8 cellular contexts compared by ENCODE assay signal in genomic region chr5:177431317-177432142, GRCh38. TPM values are rescaled to one million over a fixed set of nuclear protein-coding genes. Genes with fewer than 3 reads are reported as not detected.
A peak's percentile ranks its signal among the peaks of the same experiment; 100 is the strongest.
DNase-seq lines count a peak whose midpoint lies in the region; ATAC-seq, FAIRE-seq and TF ChIP-seq lines count a peak whose summit lies in the region.

No MANE protein-coding gene starts in this region.

- intact Hi-C loops in GM12878 (cut with micrococcal nuclease; ENCODE audit: unreplicated experiment) = loop anchor here (2.0 kb wide), 1 partner anchor 17 kb away; no protein-coding TSS in a partner anchor
- intact Hi-C loops in Calu3 (cut with micrococcal nuclease; ENCODE audit: unreplicated experiment) = no loop called here

- SMC1A ChIA-PET in GM12878 (lab: Charles Lee; ENCODE audit: uncharacterized antibody, unreplicated experiment) = interaction anchor here (0.6 to 7.2 kb wide), 11 partner anchors 10 to 632 kb away, joined by 3 to 73 read pairs (median 7); partner anchors contain the start of gene PRR7

- H3K4me1 ChIP-seq in GM12878 (ENCODE audit: control insufficient read depth, insufficient read depth, low read length) = peaks cover 49% of the 10 kb centered on the region
- peaks cover 26 to 60% (median 35%) of the 10 kb centered on the region in 3 donors for H3K4me1 ChIP-seq in skeletal muscle tissue (ENCODE audit: control insufficient read depth in 3 of 3, insufficient read depth in 3 of 3, low read length in 3 of 3)

- H3K4me1 Mint-ChIP-seq in Calu3 (ENCODE audit: low read depth, unreplicated experiment) = peaks cover 16% of the 10 kb centered on the region

- peak overlapping the region; percentile 83; the same call in 1 of the 2 replicates for H3K4me3 ChIP-seq in GM12878
- peak overlapping the region in 1 of 3 donors; percentile 22 for H3K4me3 ChIP-seq in skeletal muscle tissue (ENCODE audit: low read length in 3 of 3)

- peaks cover 75% of the 10 kb centered on the region for H3K36me3 Mint-ChIP-seq in Calu3 (ENCODE audit: insufficient read depth, unreplicated experiment)

- TF ChIP-seq EP300 in GM12878 (IDR thresholded peaks at IDR 0.05; ENCODE audit: borderline replicate concordance in 1 of 2, control insufficient read depth in 1 of 2, low read depth in 2 of 2, low read length in 2 of 2) = peak; percentile 55 to 61; a peak in 3 of 4 replicates

- POLR2A ChIA-PET in RWPE1 (lab: Yijun Ruan, JAX; ENCODE audit: low non-redundant PET) (no interaction called here), GM12878 (lab: Charles Lee) (interaction anchor here (0.9 to 13.4 kb wide), 8 partner anchors 9 to 168 kb away, joined by 3 to 358 read pairs (median 6); partner anchors contain the start of genes F12, PFN3 and PRR7)

- H3K27me3 ChIP-seq in GM12878 (replicated peaks in 1 of 2; ENCODE audit: control insufficient read depth in 2 of 2, insufficient read depth in 2 of 2, low read length in 1 of 2) (no peaks in the 10 kb centered on the region), skeletal muscle tissue (ENCODE audit: control insufficient read depth in 3 of 3, insufficient read depth in 3 of 3, low read length in 3 of 3) (no peaks in the 10 kb centered on the region)

- H3K36me3 ChIP-seq in GM12878 (ENCODE audit: control insufficient read depth in 2 of 2, insufficient read depth in 2 of 2, low read length in 1 of 2) (peaks cover 32 to 40% of the 10 kb centered on the region in 2 experiments), skeletal muscle tissue (ENCODE audit: control insufficient read depth in 3 of 3, insufficient read depth in 3 of 3, low read length in 3 of 3) (peaks cover 31 to 46% (median 35%) of the 10 kb centered on the region in 3 donors)

- peaks cover 3% of the 10 kb centered on the region for H3K27me3 Mint-ChIP-seq in Calu3 (ENCODE audit: unreplicated experiment)

- TF ChIP-seq CTCF in RWPE1 (conservative IDR thresholded peaks at IDR 0.05; ENCODE audit: low read depth) (no peak), GM12878 (IDR thresholded peaks at IDR 0.05 in 2 of 3, conservative IDR thresholded peaks at IDR 0.05 in 1 of 3; ENCODE audit: control insufficient read depth in 2 of 3, extremely low read depth in 1 of 3, insufficient read depth in 1 of 3, low read depth in 3 of 3, low read length in 3 of 3) (no peak), Calu3 (IDR thresholded peaks at IDR 0.05; ENCODE audit: unreplicated experiment) (no peak)

- in situ Hi-C loops in GM12878 (cut with MboI) = no loop called here

- RAD21 ChIA-PET in GM12878 (lab: Charles Lee; ENCODE audit: unreplicated experiment) = interaction anchor here (0.6 to 11.0 kb wide), 14 partner anchors 9 to 122 kb away, joined by 3 to 288 read pairs (median 4); partner anchors contain the start of gene PRR7

- H3K9ac ChIP-seq in GM12878 (ENCODE audit: control insufficient read depth, insufficient read depth, low read length) (peak overlapping the region; percentile 93), skeletal muscle tissue (ENCODE audit: low read depth in 1 of 3, low read length in 3 of 3) (peak overlapping the region in 2 of 3 donors; percentile 23 to 54)

- H3K4me2 ChIP-seq in GM12878 (ENCODE audit: control insufficient read depth, insufficient read depth) = peak overlapping the region; percentile 65

- no peak overlapping the region for H3K4me3 Mint-ChIP-seq in Calu3 (ENCODE audit: low read depth, unreplicated experiment)

- BruUV-seq in GM12878 (replicated peaks; lab: Mats Ljungman, UMichigan) (no TSS peak), Calu3 (replicated peaks; lab: Mats Ljungman, UMichigan) (no TSS peak)

- no peak overlapping the region for H3K27ac Mint-ChIP-seq in Calu3 (ENCODE audit: unreplicated experiment)

- no peak overlapping the region for H2AFZ ChIP-seq in GM12878 (ENCODE audit: control insufficient read depth, low read depth, low read length)

- CTCF ChIA-PET in RWPE1 (lab: Yijun Ruan, JAX) (interaction anchor here (0.5 to 9.8 kb wide), 6 partner anchors 12 to 162 kb away, joined by 3 to 100 read pairs (median 4); partner anchors contain the start of gene PRR7), GM12878 (lab: Yijun Ruan, JAX) (interaction anchor here (0.6 to 13.2 kb wide), 10 partner anchors 15 to 119 kb away, joined by 3 to 188 read pairs (median 4); partner anchors contain the start of genes PFN3 and PRR7), Calu3 (lab: Charles Lee) (interaction anchor here (0.6 kb wide), 1 partner anchor 13 kb away, joined by 3 read pairs; no protein-coding TSS in a partner anchor)

- H3K9me3 Mint-ChIP-seq in Calu3 (ENCODE audit: low read depth, unreplicated experiment) = no peaks in the 10 kb centered on the region

- DNase-seq in RWPE1 (ENCODE audit: low spot score) (no peak), GM12878 (ENCODE audit: low read depth, low spot score) (peak; percentile 77), NCI-H1092 (lab: John Stamatoyannopoulos, UW) (no peak), Calu3 (no peak), SKM-1 treated with dmso at 0.1 percent for 144 hours (lab: John Stamatoyannopoulos, UW; ENCODE audit: unreplicated experiment) (no peak)

- no peaks in the 10 kb centered on the region for H3K9me3 ChIP-seq in GM12878 (replicated peaks; ENCODE audit: control insufficient read depth, insufficient read depth, low read length)
- H3K9me3 ChIP-seq in skeletal muscle tissue (ENCODE audit: control insufficient read depth in 3 of 3, low read length in 3 of 3) = no peaks in the 10 kb centered on the region

- no peak for TF ChIP-seq RAD21 in GM12878 (IDR thresholded peaks at IDR 0.05; ENCODE audit: insufficient read depth, low read depth, low read length)

- peak overlapping the region; percentile 94 for H3K27ac ChIP-seq in RWPE1
- peak overlapping the region; percentile 94 for H3K27ac ChIP-seq in GM12878 (ENCODE audit: control insufficient read depth, insufficient read depth)
- peak overlapping the region; percentile 36 for H3K27ac ChIP-seq in skeletal muscle tissue (ENCODE audit: low read depth, low read length)

- WGBS in GM12878 (ENCODE audit: insufficient coverage, insufficient replicate concordance, low lambda C conversion rate, missing lambda C conversion rate) = 1% methylated on average over 29 of the region's 29 CpGs

- H4K20me1 ChIP-seq in GM12878 (ENCODE audit: control insufficient read depth, insufficient read depth) = no peaks in the 10 kb centered on the region

- peak; percentile 60 for ATAC-seq in GM18511 (IDR thresholded peaks at IDR 0.05; ENCODE audit: unreplicated experiment)
- ATAC-seq in HG02840 (IDR thresholded peaks at IDR 0.05; ENCODE audit: low FRiP score, unreplicated experiment) = peak; percentile 41
- ATAC-seq in GM12878 = peak; percentile 59

- FAIRE-seq in GM12878 (lab: Jason Lieb, UNC) = peak; percentile 97

- peaks cover 58% of the 10 kb centered on the region for H3K79me2 ChIP-seq in GM12878 (ENCODE audit: control insufficient read depth, insufficient read depth, low read length)

- TF ChIP-seq POLR2A in GM12878 (IDR thresholded peaks at IDR 0.05; ENCODE audit: low read depth, low read length) = no peak

RNA-seq across cellular contexts. Expression of gene GRK6, which starts 5.1 kb away (rescaled TPM):
- 126 and 167 TPM in 2 replicates for total RNA-seq in GM12878 (2013; cell fraction: nucleolus; rRNA removed)
- total RNA-seq in GM12878 (2014; rRNA removed) (82.3 and 90.7 TPM in 2 replicates), GM12878 (2014; rRNA removed; fragmentation: Illumina TruSeq; extraction: Trizol) (43.6 and 46.7 TPM in 2 replicates), GM12878 (2021) (118 and 124 TPM in 2 replicates), skeletal muscle tissue (12.5 TPM), Calu3 (2022) (64.6 and 72.6 TPM in 2 replicates)
- polyA plus RNA-seq in GM12878 (2011; ENCODE audit: low read depth) = 16.1 TPM
- polyA plus RNA-seq in GM12878 (2011; rRNA removed) (28.1 and 38.1 TPM in 2 replicates), GM12878 (2014; fragmentation: Illumina TruSeq; extraction: Trizol) (8.6 and 31.1 TPM in 2 replicates), GM12878 (2014; fragmentation: Nextera tagmentation; extraction: Ambion mirVana) (1 to 10 TPM in 1 of 2 experiments, under 1 TPM in 1; 0.79 to 2.6 TPM), GM12878 (2014; rRNA removed) (78.2 and 85.5 TPM in 2 replicates), GM12878 (2016; fragmentation: Nextera tagmentation; extraction: Ambion mirVana) (10 to 100 TPM; 13.5 to 45.1 TPM)
- polyA plus RNA-seq in GM12878 (2011; cell fraction: cytosol; rRNA removed) = 63.7 and 70.0 TPM in 2 replicates
- polyA plus RNA-seq in GM12878 (2011; cell fraction: nucleus; rRNA removed) = 103 and 138 TPM in 2 replicates
- polyA plus RNA-seq in GM12878 (2012) = 45.5 and 47.2 TPM in 2 replicates
- 43.4 and 59.9 TPM in 2 replicates for polyA minus RNA-seq in GM12878 (2011; rRNA and poly(A)+ RNA removed)
- 25.1 and 27.3 TPM in 2 replicates for polyA minus RNA-seq in GM12878 (2011; cell fraction: cytosol; rRNA and poly(A)+ RNA removed)
- 71.0 and 116 TPM in 2 replicates for polyA minus RNA-seq in GM12878 (2011; cell fraction: nucleus; rRNA and poly(A)+ RNA removed)

RNA-seq across cellular contexts. Expression of gene PRR7, which starts 15.1 kb away (rescaled TPM):
- total RNA-seq in GM12878 (2013; cell fraction: nucleolus; rRNA removed) = 20.9 and 22.0 TPM in 2 replicates
- 12.0 and 15.3 TPM in 2 replicates for total RNA-seq in GM12878 (2014; rRNA removed)
- 0.40 and 0.60 TPM in 2 replicates for total RNA-seq in GM12878 (2014; rRNA removed; fragmentation: Illumina TruSeq; extraction: Trizol)
- total RNA-seq in GM12878 (2021) = 15.7 and 15.9 TPM in 2 replicates
- 0.67 TPM for polyA plus RNA-seq in GM12878 (2011; ENCODE audit: low read depth)
- polyA plus RNA-seq in GM12878 (2011; rRNA removed) = 0.89 and 3.9 TPM in 2 replicates
- 13.3 and 32.6 TPM in 2 replicates for polyA plus RNA-seq in GM12878 (2011; cell fraction: cytosol; rRNA removed)
- 26.2 and 34.2 TPM in 2 replicates for polyA plus RNA-seq in GM12878 (2011; cell fraction: nucleus; rRNA removed)
- polyA plus RNA-seq in GM12878 (2012) = 5.0 and 10.6 TPM in 2 replicates
- 0.09 TPM in 1 of 2 replicates, not detected in the other for polyA plus RNA-seq in GM12878 (2014; fragmentation: Illumina TruSeq; extraction: Trizol)
- polyA plus RNA-seq in GM12878 (2014; fragmentation: Nextera tagmentation; extraction: Ambion mirVana) = not detected
- 18.8 and 21.0 TPM in 2 replicates for polyA plus RNA-seq in GM12878 (2014; rRNA removed)
- polyA plus RNA-seq in GM12878 (2016; fragmentation: Nextera tagmentation; extraction: Ambion mirVana) = 1 to 10 TPM; 4.6 TPM
- polyA minus RNA-seq in GM12878 (2011; rRNA and poly(A)+ RNA removed) = 0.44 and 2.4 TPM in 2 replicates
- polyA minus RNA-seq in GM12878 (2011; cell fraction: cytosol; rRNA and poly(A)+ RNA removed) = 5.6 and 7.6 TPM in 2 replicates
- 6.2 and 11.8 TPM in 2 replicates for polyA minus RNA-seq in GM12878 (2011; cell fraction: nucleus; rRNA and poly(A)+ RNA removed)
- 0.52 TPM for total RNA-seq in skeletal muscle tissue
- total RNA-seq in Calu3 (2022) = 25.2 and 27.6 TPM in 2 replicates

RNA-seq across cellular contexts. Expression of gene F12, which starts 22.2 kb away (rescaled TPM):
- 4.6 and 6.3 TPM in 2 replicates for total RNA-seq in GM12878 (2013; cell fraction: nucleolus; rRNA removed)
- total RNA-seq in GM12878 (2014; rRNA removed) = 6.9 and 7.1 TPM in 2 replicates
- total RNA-seq in GM12878 (2014; rRNA removed; fragmentation: Illumina TruSeq; extraction: Trizol) = 0.49 and 0.74 TPM in 2 replicates
- 5.8 and 7.1 TPM in 2 replicates for total RNA-seq in GM12878 (2021)
- 2.0 TPM for polyA plus RNA-seq in GM12878 (2011; ENCODE audit: low read depth)
- polyA plus RNA-seq in GM12878 (2011; rRNA removed) = 2.3 and 5.2 TPM in 2 replicates
- 6.7 and 11.9 TPM in 2 replicates for polyA plus RNA-seq in GM12878 (2011; cell fraction: cytosol; rRNA removed)
- polyA plus RNA-seq in GM12878 (2011; cell fraction: nucleus; rRNA removed) = 14.0 and 14.8 TPM in 2 replicates
- polyA plus RNA-seq in GM12878 (2012) = 3.0 and 4.4 TPM in 2 replicates
- polyA plus RNA-seq in GM12878 (2014; fragmentation: Illumina TruSeq; extraction: Trizol) = 0.25 and 0.82 TPM in 2 replicates
- polyA plus RNA-seq in GM12878 (2014; fragmentation: Nextera tagmentation; extraction: Ambion mirVana) = under 1 TPM; 0.50 to 0.82 TPM
- polyA plus RNA-seq in GM12878 (2014; rRNA removed) = 5.9 and 9.9 TPM in 2 replicates
- 10 to 100 TPM in 1 of 2 experiments, 1 to 10 TPM in 1; 9.7 to 11.3 TPM for polyA plus RNA-seq in GM12878 (2016; fragmentation: Nextera tagmentation; extraction: Ambion mirVana)
- polyA minus RNA-seq in GM12878 (2011; rRNA and poly(A)+ RNA removed) = 1.8 and 3.0 TPM in 2 replicates
- 2.9 and 7.5 TPM in 2 replicates for polyA minus RNA-seq in GM12878 (2011; cell fraction: cytosol; rRNA and poly(A)+ RNA removed)
- polyA minus RNA-seq in GM12878 (2011; cell fraction: nucleus; rRNA and poly(A)+ RNA removed) = 2.9 and 3.5 TPM in 2 replicates
- not detected for total RNA-seq in skeletal muscle tissue
- total RNA-seq in Calu3 (2022) = 14.3 and 20.2 TPM in 2 replicates

RNA-seq across cellular contexts. Expression of gene PFN3, which starts 31.1 kb away (rescaled TPM):
- 2.1 TPM in 1 of 2 replicates, not detected in the other for total RNA-seq in GM12878 (2013; cell fraction: nucleolus; rRNA removed)
- total RNA-seq in GM12878 (2014; rRNA removed) (not detected in 2 replicates), GM12878 (2014; rRNA removed; fragmentation: Illumina TruSeq; extraction: Trizol) (not detected in 2 replicates), GM12878 (2021) (not detected in 2 replicates), skeletal muscle tissue (not detected), Calu3 (2022) (not detected in 2 replicates)
- polyA plus RNA-seq in GM12878 (2011; ENCODE audit: low read depth) = not detected
- polyA plus RNA-seq in GM12878 (2011; rRNA removed) (not detected in 2 replicates), GM12878 (2014; fragmentation: Illumina TruSeq; extraction: Trizol) (not detected in 2 replicates), GM12878 (2014; fragmentation: Nextera tagmentation; extraction: Ambion mirVana) (not detected), GM12878 (2014; rRNA removed) (not detected in 2 replicates), GM12878 (2016; fragmentation: Nextera tagmentation; extraction: Ambion mirVana) (not detected)
- not detected in 2 replicates for polyA plus RNA-seq in GM12878 (2011; cell fraction: cytosol; rRNA removed)
- polyA plus RNA-seq in GM12878 (2011; cell fraction: nucleus; rRNA removed) = not detected in 2 replicates
- not detected in 2 replicates for polyA plus RNA-seq in GM12878 (2012)
- polyA minus RNA-seq in GM12878 (2011; rRNA and poly(A)+ RNA removed) = not detected in 2 replicates
- polyA minus RNA-seq in GM12878 (2011; cell fraction: cytosol; rRNA and poly(A)+ RNA removed) = not detected in 2 replicates
- polyA minus RNA-seq in GM12878 (2011; cell fraction: nucleus; rRNA and poly(A)+ RNA removed) = not detected in 2 replicates

RNA-seq across cellular contexts. Expression of gene DBN1, which starts 41.9 kb away (rescaled TPM):
- 33.1 and 35.4 TPM in 2 replicates for total RNA-seq in GM12878 (2013; cell fraction: nucleolus; rRNA removed)
- total RNA-seq in GM12878 (2014; rRNA removed) (36.0 and 42.0 TPM in 2 replicates), GM12878 (2014; rRNA removed; fragmentation: Illumina TruSeq; extraction: Trizol) (16.8 and 19.2 TPM in 2 replicates), GM12878 (2021) (75.4 and 81.0 TPM in 2 replicates), skeletal muscle tissue (108 TPM), Calu3 (2022) (207 and 218 TPM in 2 replicates)
- 8.1 TPM for polyA plus RNA-seq in GM12878 (2011; ENCODE audit: low read depth)
- polyA plus RNA-seq in GM12878 (2011; rRNA removed) (10.0 and 14.1 TPM in 2 replicates), GM12878 (2014; fragmentation: Illumina TruSeq; extraction: Trizol) (3.2 and 15.9 TPM in 2 replicates), GM12878 (2014; fragmentation: Nextera tagmentation; extraction: Ambion mirVana) (under 1 TPM; 0.18 to 0.62 TPM), GM12878 (2014; rRNA removed) (49.0 and 58.5 TPM in 2 replicates), GM12878 (2016; fragmentation: Nextera tagmentation; extraction: Ambion mirVana) (10 to 100 TPM; 36.5 to 38.0 TPM)
- polyA plus RNA-seq in GM12878 (2011; cell fraction: cytosol; rRNA removed) = 12.3 and 18.9 TPM in 2 replicates
- polyA plus RNA-seq in GM12878 (2011; cell fraction: nucleus; rRNA removed) = 53.4 and 220 TPM in 2 replicates
- 13.9 and 24.5 TPM in 2 replicates for polyA plus RNA-seq in GM12878 (2012)
- polyA minus RNA-seq in GM12878 (2011; rRNA and poly(A)+ RNA removed) = 12.5 and 16.2 TPM in 2 replicates
- 13.1 and 13.9 TPM in 2 replicates for polyA minus RNA-seq in GM12878 (2011; cell fraction: cytosol; rRNA and poly(A)+ RNA removed)
- polyA minus RNA-seq in GM12878 (2011; cell fraction: nucleus; rRNA and poly(A)+ RNA removed) = 11.1 and 35.8 TPM in 2 replicates

Comparison
In these comparisons a context has a peak if more than half of its experiments do, and no peak if none do; other contexts are left out.
1. H3K27ac ChIP-seq: peak in every context shown above with its lines; median percentile 94 in RWPE1; 94 in GM12878; 36 in skeletal muscle tissue.